Comparison of ENCODE assay signal across 16 cellular contexts in the genomic region with DNA sequence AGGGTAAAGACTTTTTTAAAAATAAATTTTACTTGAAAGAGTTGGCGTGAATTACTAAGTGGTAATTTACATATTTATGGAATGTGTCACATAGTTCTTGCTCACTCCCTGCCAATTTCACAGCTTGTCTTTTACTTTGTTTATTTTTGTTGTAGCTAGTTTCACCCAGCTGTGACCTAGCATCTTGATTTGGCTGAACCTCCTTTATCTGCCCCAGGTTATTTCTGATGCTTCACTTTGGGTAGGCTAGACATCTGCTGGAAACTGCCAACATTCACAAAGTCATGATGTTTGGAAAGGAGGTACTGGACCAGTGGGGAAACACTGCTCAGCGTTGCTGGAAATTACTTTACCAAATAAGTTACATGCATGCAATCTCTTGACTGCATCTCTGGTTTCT.
A peak's percentile ranks its signal among the peaks of the same experiment; 100 is the strongest.
DNase-seq lines count a peak whose midpoint lies in the region; ATAC-seq, FAIRE-seq and TF ChIP-seq lines count a peak whose summit lies in the region.
"Had no signal": no experiment of that assay in that cellular context is flagged by ENCODE, and none has a peak within 500 bp of the region (broad histone marks: within the 10 kb centered on the region; RNA-seq: fewer than 3 reads in every experiment).

No MANE protein-coding gene starts in this region.

- no peaks in the 10 kb centered on the region for H3K27me3 ChIP-seq in astrocyte (ENCODE audit: insufficient read depth, low read length)
- no peaks in the 10 kb centered on the region for H3K27me3 ChIP-seq in fibroblast of lung (ENCODE audit: control insufficient read depth, insufficient read depth, low read length)
- H3K27me3 ChIP-seq: BLaER1 had no signal

- H3K79me2 ChIP-seq in astrocyte (ENCODE audit: insufficient read depth, low read length) = no peaks in the 10 kb centered on the region
- H3K79me2 ChIP-seq in fibroblast of lung (ENCODE audit: control insufficient read depth, insufficient read depth, low read length) = no peaks in the 10 kb centered on the region

- H4K20me1 ChIP-seq in astrocyte (ENCODE audit: insufficient read depth, low read length) (no peaks in the 10 kb centered on the region), fibroblast of lung (ENCODE audit: control insufficient read depth, extremely low read depth, insufficient read depth, low read length) (no peaks in the 10 kb centered on the region)
- H4K20me1 ChIP-seq: BLaER1 had no signal

- no peaks in the 10 kb centered on the region for H3K27me3 Mint-ChIP-seq in astrocyte (ENCODE audit: low read depth, unreplicated experiment)
- no peaks in the 10 kb centered on the region for H3K27me3 Mint-ChIP-seq in stimulated activated memory B cell treated with anti-CD40 and anti-IgM and Interleukin-4, amounts not matched to agents 10 μg/mL and 1 μg/mL and 100 μg/mL, for 72 hours

- peaks cover 8% of the 10 kb centered on the region for H3K9me3 Mint-ChIP-seq in astrocyte (ENCODE audit: unreplicated experiment)
- peaks cover 3% of the 10 kb centered on the region for H3K9me3 Mint-ChIP-seq in stimulated activated memory B cell treated with anti-CD40 and anti-IgM and Interleukin-4, amounts not matched to agents 10 μg/mL and 1 μg/mL and 100 μg/mL, for 72 hours

- peak; percentile 83 for DNase-seq in M059J (ENCODE audit: low read depth)
- DNase-seq in astrocyte (ENCODE audit: low read depth) = peak; percentile 63
- DNase-seq in fibroblast of lung (ENCODE audit: low read depth in 2 of 2) = peak; percentile 5 to 68
- DNase-seq in D341Med (ENCODE audit: low spot score) = no peak
- DNase-seq in HuH-7.5 (ENCODE audit: low spot score) = no peak
- DNase-seq: DMS153, MM.1S, NCI-H1105 treated with DMSO at 0.1 percent for 48 hours, NCI-H187, NCI-H774 had no signal

- H3K9ac ChIP-seq in astrocyte (ENCODE audit: low read length) (no peak overlapping the region), fibroblast of lung (ENCODE audit: insufficient read depth, low read length) (no peak overlapping the region)
- H3K9ac ChIP-seq: BLaER1 had no signal

- TF ChIP-seq CTCF in astrocyte (IDR thresholded peaks at IDR 0.05; ENCODE audit: insufficient read depth, low read depth, low read length) = no peak
- TF ChIP-seq CTCF in fibroblast of lung (conservative IDR thresholded peaks at IDR 0.05 in 1 of 2, IDR thresholded peaks at IDR 0.05 in 1 of 2; ENCODE audit: low read depth in 1 of 2, low read length in 2 of 2) = no peak

- H3K4me1 Mint-ChIP-seq in astrocyte (ENCODE audit: low read depth, unreplicated experiment) = no peaks in the 10 kb centered on the region
- H3K4me1 Mint-ChIP-seq in stimulated activated memory B cell treated with anti-CD40 and anti-IgM and Interleukin-4, amounts not matched to agents 10 μg/mL and 1 μg/mL and 100 μg/mL, for 72 hours = no peaks in the 10 kb centered on the region

- no peak overlapping the region for H3K4me3 Mint-ChIP-seq in astrocyte (ENCODE audit: unreplicated experiment)
- no peak overlapping the region for H3K4me3 Mint-ChIP-seq in stimulated activated memory B cell treated with anti-CD40 and anti-IgM and Interleukin-4, amounts not matched to agents 10 μg/mL and 1 μg/mL and 100 μg/mL, for 72 hours

- H3K27ac ChIP-seq in astrocyte (ENCODE audit: low read depth, low read length) (no peak overlapping the region), fibroblast of lung (ENCODE audit: insufficient read depth, low read length) (no peak overlapping the region)
- H3K27ac ChIP-seq: BLaER1 had no signal

- no peaks in the 10 kb centered on the region for H3K36me3 Mint-ChIP-seq in astrocyte (ENCODE audit: low read depth, unreplicated experiment)
- no peaks in the 10 kb centered on the region for H3K36me3 Mint-ChIP-seq in stimulated activated memory B cell treated with anti-CD40 and anti-IgM and Interleukin-4, amounts not matched to agents 10 μg/mL and 1 μg/mL and 100 μg/mL, for 72 hours

- no peak for ATAC-seq in GM19452 (IDR thresholded peaks at IDR 0.05; ENCODE audit: unreplicated experiment)
- ATAC-seq in stimulated activated memory B cell treated with anti-CD40 and anti-IgM and Interleukin-4, amounts not matched to agents 10 μg/mL and 1 μg/mL and 100 μg/mL, for 72 hours = no peak
- ATAC-seq: K562 had no signal

- no peak overlapping the region for H3K4me2 ChIP-seq in astrocyte (ENCODE audit: low read length)
- H3K4me2 ChIP-seq in fibroblast of lung (ENCODE audit: extremely low read depth, insufficient read depth, low read length) = no peak overlapping the region
- H3K4me2 ChIP-seq: BLaER1 had no signal

- no peak overlapping the region for H3K4me3 ChIP-seq in astrocyte (ENCODE audit: insufficient read depth, low read depth, low read length)
- H3K4me3 ChIP-seq in fibroblast of lung (replicated peaks in 1 of 4; ENCODE audit: control extremely low read depth in 1 of 4, insufficient read depth in 1 of 4, low read depth in 3 of 4, low read length in 4 of 4) = no peak overlapping the region
- H3K4me3 ChIP-seq: BLaER1, K562 had no signal

- H3K9me3 ChIP-seq in astrocyte (ENCODE audit: insufficient read depth, low read depth, low read length) (no peaks in the 10 kb centered on the region), fibroblast of lung (ENCODE audit: control insufficient read depth, insufficient read depth, low read depth, low read length) (no peaks in the 10 kb centered on the region)

- no peak for FAIRE-seq in astrocyte (lab: Jason Lieb, UNC)
- FAIRE-seq: GM18507, K562, RCC 7860 had no signal

- H3K4me1 ChIP-seq in astrocyte (ENCODE audit: insufficient read depth, low read length) = no peaks in the 10 kb centered on the region
- H3K4me1 ChIP-seq in fibroblast of lung (ENCODE audit: control insufficient read depth, extremely low read depth, insufficient read depth, low read length) = no peaks in the 10 kb centered on the region

- H2AFZ ChIP-seq in astrocyte (ENCODE audit: low read depth, low read length) = no peak overlapping the region
- no peak overlapping the region for H2AFZ ChIP-seq in fibroblast of lung (ENCODE audit: low read length)

- H3K27ac Mint-ChIP-seq in astrocyte (ENCODE audit: unreplicated experiment) = no peak overlapping the region
- H3K27ac Mint-ChIP-seq in stimulated activated memory B cell treated with anti-CD40 and anti-IgM and Interleukin-4, amounts not matched to agents 10 μg/mL and 1 μg/mL and 100 μg/mL, for 72 hours = no peak overlapping the region

- no peaks in the 10 kb centered on the region for H3K36me3 ChIP-seq in astrocyte (ENCODE audit: insufficient read depth, low read length)
- no peaks in the 10 kb centered on the region for H3K36me3 ChIP-seq in fibroblast of lung (ENCODE audit: control insufficient read depth, insufficient read depth, low read length)
- H3K36me3 ChIP-seq: BLaER1 had no signal

Comparison
In these comparisons a context has a peak if more than half of its experiments do, and no peak if none do; other contexts are left out.
1. DNase-seq: peak in M059J (single experiment), astrocyte (single experiment) and fibroblast of lung (2 of 2); none in D341Med (single experiment) and HuH-7.5 (single experiment).